Comparison of ENCODE assay signal across 1 cellular context in genomic region chr9:8365466-8366160, GRCh38.
TF ChIP-seq lines count a peak whose summit lies in the region.

No MANE protein-coding gene starts in this region.

TF ChIP-seq in SK-N-SH treated with all-trans-retinoic acid at 6 μM for 48 hours, 23 proteins besides CTCF, POLR2A, EP300 and RAD21 (continued from another document):
- TF ChIP-seq PATZ1 (CRISPR knock-in tag; IDR thresholded peaks at IDR 0.05; ENCODE audit: borderline replicate concordance) (no peak), ZFP30 (CRISPR knock-in tag; IDR thresholded peaks at IDR 0.05) (no peak), TCF4 (CRISPR knock-in tag; IDR thresholded peaks at IDR 0.05; ENCODE audit: borderline replicate concordance) (no peak)
